ENCODE assay signal across 9 cellular contexts in genomic region chr1:248822148-248823032, GRCh38. TPM values are rescaled to one million over a fixed set of nuclear protein-coding genes. Genes with fewer than 3 reads are reported as not detected.
DNase-seq lines count a peak whose midpoint lies in the region; ATAC-seq and TF ChIP-seq lines count a peak whose summit lies in the region.
"Had no signal": no experiment of that assay in that cellular context is flagged by ENCODE, and none has a peak within 500 bp of the region (broad histone marks: within the 10 kb centered on the region; RNA-seq: fewer than 3 reads in every experiment).

No MANE protein-coding gene starts in this region.

- ATAC-seq in stimulated activated naive B cell treated with anti-CD40 and anti-IgM and Interleukin-4, amounts not matched to agents 10 μg/mL and 1 μg/mL and 100 μg/mL, for 72 hours (replicated peaks) = peak in 1 of 2 donors; percentile 20
- ATAC-seq in GM21717 (IDR thresholded peaks at IDR 0.05; ENCODE audit: unreplicated experiment) = no peak

- no peaks in the 10 kb centered on the region for H3K9me3 Mint-ChIP-seq in activated naive CD8-positive, alpha-beta T cell (ENCODE audit: low read depth)
- H3K9me3 Mint-ChIP-seq in activated naive CD8-positive, alpha-beta T cell treated with anti-CD3 and anti-CD28 coated beads for 36 hours = no peaks in the 10 kb centered on the region
- no peaks in the 10 kb centered on the region for H3K9me3 Mint-ChIP-seq in endothelial cell (ENCODE audit: unreplicated experiment)
- no peaks in the 10 kb centered on the region for H3K9me3 Mint-ChIP-seq in stimulated activated naive B cell treated with anti-CD40 and anti-IgM and Interleukin-4, amounts not matched to agents 10 μg/mL and 1 μg/mL and 100 μg/mL, for 72 hours

- TF ChIP-seq CTCF in endothelial cell (IDR thresholded peaks at IDR 0.05; ENCODE audit: unreplicated experiment) = no peak

- no peak overlapping the region for H3K27ac Mint-ChIP-seq in activated naive CD8-positive, alpha-beta T cell
- H3K27ac Mint-ChIP-seq in activated naive CD8-positive, alpha-beta T cell treated with anti-CD3 and anti-CD28 coated beads for 36 hours = no peak overlapping the region
- H3K27ac Mint-ChIP-seq in endothelial cell (ENCODE audit: unreplicated experiment) = no peak overlapping the region
- peak overlapping the region; percentile 71 for H3K27ac Mint-ChIP-seq in stimulated activated naive B cell treated with anti-CD40 and anti-IgM and Interleukin-4, amounts not matched to agents 10 μg/mL and 1 μg/mL and 100 μg/mL, for 72 hours

- no peaks in the 10 kb centered on the region for H3K27me3 Mint-ChIP-seq in activated naive CD8-positive, alpha-beta T cell
- H3K27me3 Mint-ChIP-seq in activated naive CD8-positive, alpha-beta T cell treated with anti-CD3 and anti-CD28 coated beads for 36 hours = no peaks in the 10 kb centered on the region
- H3K27me3 Mint-ChIP-seq in endothelial cell (ENCODE audit: unreplicated experiment) = peaks cover 16% of the 10 kb centered on the region
- no peaks in the 10 kb centered on the region for H3K27me3 Mint-ChIP-seq in stimulated activated naive B cell treated with anti-CD40 and anti-IgM and Interleukin-4, amounts not matched to agents 10 μg/mL and 1 μg/mL and 100 μg/mL, for 72 hours

- peak overlapping the region; percentile 23 for H3K4me3 Mint-ChIP-seq in activated naive CD8-positive, alpha-beta T cell
- no peak overlapping the region for H3K4me3 Mint-ChIP-seq in activated naive CD8-positive, alpha-beta T cell treated with anti-CD3 and anti-CD28 coated beads for 36 hours
- H3K4me3 Mint-ChIP-seq in endothelial cell (ENCODE audit: unreplicated experiment) = no peak overlapping the region
- peak overlapping the region; percentile 41 to 55 for H3K4me3 Mint-ChIP-seq in stimulated activated naive B cell treated with anti-CD40 and anti-IgM and Interleukin-4, amounts not matched to agents 10 μg/mL and 1 μg/mL and 100 μg/mL, for 72 hours

- peaks cover 74% of the 10 kb centered on the region for H3K4me1 Mint-ChIP-seq in activated naive CD8-positive, alpha-beta T cell (ENCODE audit: low read depth)
- H3K4me1 Mint-ChIP-seq in activated naive CD8-positive, alpha-beta T cell treated with anti-CD3 and anti-CD28 coated beads for 36 hours = peaks cover 63% of the 10 kb centered on the region
- H3K4me1 Mint-ChIP-seq in endothelial cell (ENCODE audit: unreplicated experiment) = peaks cover 44% of the 10 kb centered on the region
- H3K4me1 Mint-ChIP-seq in stimulated activated naive B cell treated with anti-CD40 and anti-IgM and Interleukin-4, amounts not matched to agents 10 μg/mL and 1 μg/mL and 100 μg/mL, for 72 hours = peaks cover 62 to 91% of the 10 kb centered on the region in 2 donors

- H3K36me3 Mint-ChIP-seq in activated naive CD8-positive, alpha-beta T cell = peaks cover 2% of the 10 kb centered on the region
- H3K36me3 Mint-ChIP-seq in activated naive CD8-positive, alpha-beta T cell treated with anti-CD3 and anti-CD28 coated beads for 36 hours = peaks cover 28% of the 10 kb centered on the region
- peaks cover 44% of the 10 kb centered on the region for H3K36me3 Mint-ChIP-seq in endothelial cell (ENCODE audit: low read depth, unreplicated experiment)
- peaks cover 37 to 66% of the 10 kb centered on the region in 2 donors for H3K36me3 Mint-ChIP-seq in stimulated activated naive B cell treated with anti-CD40 and anti-IgM and Interleukin-4, amounts not matched to agents 10 μg/mL and 1 μg/mL and 100 μg/mL, for 72 hours

- DNase-seq in activated naive CD8-positive, alpha-beta T cell treated with anti-CD3 and anti-CD28 coated beads for 36 hours = no peak
- peak; percentile 90 for DNase-seq in MV-4-11 (lab: John Stamatoyannopoulos, UW)
- peak; percentile 1 for DNase-seq in endothelial cell (ENCODE audit: low spot score)
- DNase-seq in stimulated activated naive B cell treated with anti-CD40 and anti-IgM and Interleukin-4, amounts not matched to agents 10 μg/mL and 1 μg/mL and 100 μg/mL, for 72 hours = no peak
- no peak for DNase-seq in HuH-7 (ENCODE audit: low spot score)
- no peak for DNase-seq in NK-92 treated with Interleukin-12 subunit alpha and Interleukin-12 subunit beta, amount 100 ng/mL, for 24 hours (lab: John Stamatoyannopoulos, UW)
- DNase-seq: cerebellar nuclear complex had no signal

RNA-seq across cellular contexts. Expression of gene SH3BP5L, which starts 3.3 kb away (rescaled TPM):
- total RNA-seq in activated naive CD8-positive, alpha-beta T cell treated with anti-CD3 and anti-CD28 coated beads for 36 hours = 10 to 100 TPM; 15.9 to 16.8 TPM
- total RNA-seq in endothelial cell (ENCODE audit: unreplicated experiment) = 30.7 TPM

RNA-seq across cellular contexts. Expression of gene ZNF672, which starts 15.6 kb away (rescaled TPM):
- 10 to 100 TPM; 46.4 to 48.0 TPM for total RNA-seq in activated naive CD8-positive, alpha-beta T cell treated with anti-CD3 and anti-CD28 coated beads for 36 hours
- 29.8 TPM for total RNA-seq in endothelial cell (ENCODE audit: unreplicated experiment)

RNA-seq across cellular contexts. Expression of gene ZNF692, which starts 36.5 kb away (rescaled TPM):
- 10 to 100 TPM; 59.1 to 62.2 TPM for total RNA-seq in activated naive CD8-positive, alpha-beta T cell treated with anti-CD3 and anti-CD28 coated beads for 36 hours
- 26.8 TPM for total RNA-seq in endothelial cell (ENCODE audit: unreplicated experiment)

Comparison
In these comparisons a context has a peak if more than half of its experiments do, and no peak if none do; other contexts are left out.
1. H3K4me3 Mint-ChIP-seq: peak in activated naive CD8-positive, alpha-beta T cell (single experiment) and stimulated activated naive B cell treated with anti-CD40 and anti-IgM and Interleukin-4, amounts not matched to agents 10 μg/mL and 1 μg/mL and 100 μg/mL, for 72 hours (2 of 2); none in activated naive CD8-positive, alpha-beta T cell treated with anti-CD3 and anti-CD28 coated beads for 36 hours (single experiment) and endothelial cell (single experiment).
2. DNase-seq: peak in MV-4-11 (single experiment) and endothelial cell (single experiment); none in activated naive CD8-positive, alpha-beta T cell treated with anti-CD3 and anti-CD28 coated beads for 36 hours (single experiment), stimulated activated naive B cell treated with anti-CD40 and anti-IgM and Interleukin-4, amounts not matched to agents 10 μg/mL and 1 μg/mL and 100 μg/mL, for 72 hours (single experiment), HuH-7 (single experiment) and NK-92 treated with Interleukin-12 subunit alpha and Interleukin-12 subunit beta, amount 100 ng/mL, for 24 hours (single experiment).